Comparison of ENCODE assay signal across 36 cellular contexts in genomic region chr6:138837246-138837645, GRCh38. TPM values are rescaled to one million over a fixed set of nuclear protein-coding genes. Genes with fewer than 3 reads are reported as not detected.
"Had no signal": no experiment of that assay in that cellular context is flagged by ENCODE, and none has a peak within 500 bp of the region (broad histone marks: within the 10 kb centered on the region; RNA-seq: fewer than 3 reads in every experiment).

No MANE protein-coding gene starts in this region.

- H3K9me3 Mint-ChIP-seq: activated CD4-positive, alpha-beta T cell treated with anti-CD3 and anti-CD28 coated beads, Interleukin-2, amount 10 ng/mL, durations not matched to agents 7 days and 5 days; activated naive CD4-positive, alpha-beta T cell treated with anti-CD3 and anti-CD28 coated beads for 36 hours; activated naive CD4-positive, alpha-beta T cell treated with anti-CD3 and anti-CD28 coated beads, Interleukin-2, amount 50 U/mL, for 72 hours; activated T-cell treated with anti-CD3 and anti-CD28 coated beads, Interleukin-2, amount 50 U/mL, for 24 hours; activated T-helper 1 cell treated with anti-CD3 and anti-CD28 coated beads, Interleukin-12 subunit alpha, Interleukin-12 subunit beta, Interleukin-2, Interleukin-4 antibody, amounts not matched to agents 30 ng/mL and 10 ng/mL and 1 ng/mL, durations not matched to agents 14 hours and 24 hours and 36 hours had no signal

- H3K27ac ChIP-seq: adrenal gland, body of pancreas, breast epithelium, SJCRH30, SK-N-MC had no signal

- H3K4me3 Mint-ChIP-seq: activated CD4-positive, alpha-beta T cell treated with anti-CD3 and anti-CD28 coated beads for 36 hours; activated CD4-positive, alpha-beta T cell treated with anti-CD3 and anti-CD28 coated beads, Interleukin-2, amount 10 ng/mL, durations not matched to agents 7 days and 5 days; activated CD8-positive, alpha-beta T cell treated with anti-CD3 and anti-CD28 coated beads, Interleukin-2, amount 10 ng/mL, durations not matched to agents 7 days and 5 days; activated naive CD4-positive, alpha-beta T cell treated with anti-CD3 and anti-CD28 coated beads for 36 hours; activated T-cell treated with anti-CD3 and anti-CD28 coated beads, Interleukin-2, amount 50 U/mL, for 24 hours; activated T-helper 1 cell treated with anti-CD3 and anti-CD28 coated beads, Interleukin-12 subunit alpha, Interleukin-12 subunit beta, Interleukin-2, Interleukin-4 antibody, amounts not matched to agents 30 ng/mL and 10 ng/mL and 1 ng/mL, durations not matched to agents 14 hours and 24 hours and 36 hours; WTC11 had no signal

- H3K4me1 Mint-ChIP-seq: activated CD4-positive, alpha-beta T cell treated with anti-CD3 and anti-CD28 coated beads for 36 hours; activated CD4-positive, alpha-beta T cell treated with anti-CD3 and anti-CD28 coated beads, Interleukin-2, amount 10 ng/mL, durations not matched to agents 7 days and 5 days; WTC11 had no signal

- H3K36me3 Mint-ChIP-seq: activated naive CD4-positive, alpha-beta T cell treated with anti-CD3 and anti-CD28 coated beads, Interleukin-2, amount 50 U/mL, for 72 hours; WTC11 had no signal

- H3K27me3 ChIP-seq: adrenal gland, body of pancreas, breast epithelium, SJCRH30 had no signal

- H3K4me1 ChIP-seq: adrenal gland, breast epithelium, SJCRH30 had no signal

- FAIRE-seq: astrocyte had no signal

- H3K9me3 ChIP-seq: body of pancreas, breast epithelium, SJCRH30 had no signal

- H3K4me3 ChIP-seq: adrenal gland, body of pancreas, breast epithelium, SJCRH30, SK-N-MC had no signal

- H3K36me3 ChIP-seq: adrenal gland, breast epithelium, SJCRH30 had no signal

- H3K27me3 Mint-ChIP-seq: activated CD4-positive, alpha-beta T cell treated with anti-CD3 and anti-CD28 coated beads for 36 hours; activated CD4-positive, alpha-beta T cell treated with anti-CD3 and anti-CD28 coated beads, Interleukin-2, amount 10 ng/mL, durations not matched to agents 7 days and 5 days; activated T-cell treated with anti-CD3 and anti-CD28 coated beads, Interleukin-2, amount 50 U/mL, for 24 hours had no signal

- ATAC-seq: activated CD4-positive, alpha-beta T cell treated with anti-CD3 and anti-CD28 coated beads for 36 hours; activated CD4-positive, CD25-positive, alpha-beta regulatory T cell treated with anti-CD3 and anti-CD28 coated beads, Interleukin-2, amount 50 U/mL, for 24 hours; activated CD8-positive, alpha-beta T cell treated with anti-CD3 and anti-CD28 coated beads, Interleukin-2, amount 10 ng/mL, durations not matched to agents 7 days and 5 days; activated naive CD4-positive, alpha-beta T cell treated with anti-CD3 and anti-CD28 coated beads, Interleukin-2, amount 50 U/mL, for 72 hours; body of pancreas; Panc1; WTC11 had no signal

- DNase-seq: activated CD4-positive, alpha-beta T cell treated with anti-CD3 and anti-CD28 coated beads for 36 hours; activated CD4-positive, alpha-beta T cell treated with anti-CD3 and anti-CD28 coated beads, Interleukin-2, amount 10 ng/mL, durations not matched to agents 7 days and 5 days; activated CD4-positive, alpha-beta T cell treated with anti-CD3 and anti-CD28 coated beads, Interleukin-2, amount 50 U/mL, for 48 hours; activated CD8-positive, alpha-beta T cell treated with anti-CD3 and anti-CD28 coated beads, Interleukin-2, amount 10 ng/mL, durations not matched to agents 7 days and 5 days; activated gamma-delta T cell treated with Interleukin-2 at 50 U/mL for 16 hours; activated naive CD4-positive, alpha-beta T cell treated with anti-CD3 and anti-CD28 coated beads for 36 hours; activated T-cell treated with anti-CD3 and anti-CD28 coated beads, Interleukin-2, amount 50 U/mL, for 24 hours; adrenal gland; body of pancreas; Karpas-422; KBM-7; NCI-H1105; NCI-H1417 treated with DMSO at 0.1 percent for 48 hours; NCI-H187 treated with DMSO at 0.1 percent for 48 hours; NCI-H2081; NCI-H2171 treated with DMSO at 0.1 percent for 48 hours; NCI-H2227 treated with DMSO at 0.1 percent for 48 hours; NCI-H446; NCI-H510A treated with DMSO at 0.1 percent for 48 hours; NCI-H526 treated with DMSO at 0.1 percent for 48 hours; NCI-H82; SHP77; SJCRH30; T1000 had no signal

- H3K27ac Mint-ChIP-seq: activated CD4-positive, alpha-beta T cell treated with anti-CD3 and anti-CD28 coated beads for 36 hours; activated CD4-positive, alpha-beta T cell treated with anti-CD3 and anti-CD28 coated beads, Interleukin-2, amount 10 ng/mL, durations not matched to agents 7 days and 5 days; activated CD8-positive, alpha-beta T cell treated with anti-CD3 and anti-CD28 coated beads, Interleukin-2, amount 10 ng/mL, durations not matched to agents 7 days and 5 days; activated naive CD4-positive, alpha-beta T cell treated with anti-CD3 and anti-CD28 coated beads for 36 hours; activated naive CD4-positive, alpha-beta T cell treated with anti-CD3 and anti-CD28 coated beads, Interleukin-2, amount 50 U/mL, for 72 hours; activated T-cell treated with anti-CD3 and anti-CD28 coated beads, Interleukin-2, amount 50 U/mL, for 24 hours; activated T-helper 1 cell treated with anti-CD3 and anti-CD28 coated beads, Interleukin-12 subunit alpha, Interleukin-12 subunit beta, Interleukin-2, Interleukin-4 antibody, amounts not matched to agents 30 ng/mL and 10 ng/mL and 1 ng/mL, durations not matched to agents 14 hours and 24 hours and 36 hours; WTC11 had no signal

RNA-seq across cellular contexts. Expression of gene ECT2L, which starts 41.4 kb away (rescaled TPM):
- total RNA-seq: activated CD4-positive, alpha-beta T cell treated with anti-CD3 and anti-CD28 coated beads for 36 hours; activated CD4-positive, alpha-beta T cell treated with anti-CD3 and anti-CD28 coated beads, Interleukin-2, amount 10 ng/mL, durations not matched to agents 7 days and 5 days; activated CD8-positive, alpha-beta T cell treated with anti-CD3 and anti-CD28 coated beads, Interleukin-2, amount 10 ng/mL, durations not matched to agents 7 days and 5 days; activated naive CD4-positive, alpha-beta T cell treated with anti-CD3 and anti-CD28 coated beads for 36 hours; activated naive CD4-positive, alpha-beta T cell treated with anti-CD3 and anti-CD28 coated beads, Interleukin-2, amount 50 U/mL, for 72 hours; activated T-helper 1 cell treated with anti-CD3 and anti-CD28 coated beads, Interleukin-12 subunit alpha, Interleukin-12 subunit beta, Interleukin-2, Interleukin-4 antibody, amounts not matched to agents 30 ng/mL and 10 ng/mL and 1 ng/mL, durations not matched to agents 14 hours and 24 hours and 36 hours; astrocyte; body of pancreas; MCF 10A; RPMI7951; SJCRH30; T-helper 1 cell treated with Interleukin-12 subunit alpha and Interleukin-12 subunit beta and Interleukin-4 antibody, amounts not matched to agents 30 ng/mL and 1 ng/mL, for 36 hours; T-helper 2 cell treated with Interferon-gamma antibody and Interleukin-4, amounts not matched to agents 100 ng/mL and 5 ng/mL, for 36 hours; WTC11 had no signal
